In genomic region chr1:165235777-165236285, GRCh38 we compare ENCODE assay signal across 1 cellular context.
TF ChIP-seq lines count a peak whose summit lies in the region.

No MANE protein-coding gene starts in this region.

TF ChIP-seq in HEK293, 187 proteins besides CTCF, POLR2A, EP300 and RAD21 (continued from another document and continues in another):
- TF ChIP-seq ZFHX2 (tag by site-specific recombination; conservative IDR thresholded peaks at IDR 0.05), result 0 out of 2 replicates have a peak, but pooled peaks have one; percentile 12
- no peak for TF ChIP-seq TRIM28 (IDR thresholded peaks at IDR 0.05; ENCODE audit: borderline replicate concordance, low read length)
- TF ChIP-seq ZNF302 (tag by site-specific recombination; IDR thresholded peaks at IDR 0.05; ENCODE audit: low read depth), result no peak
- no peak for TF ChIP-seq ZBTB44 (tag by site-specific recombination; IDR thresholded peaks at IDR 0.05)
- TF ChIP-seq ZNF362 (tag by site-specific recombination; IDR thresholded peaks at IDR 0.05), result no peak
- no peak for TF ChIP-seq ZNF654 (tag by site-specific recombination; IDR thresholded peaks at IDR 0.05; ENCODE audit: low read depth)
- TF ChIP-seq ZNF623 (tag by site-specific recombination; IDR thresholded peaks at IDR 0.05), result no peak
- no peak for TF ChIP-seq ZNF239 (tag by site-specific recombination; IDR thresholded peaks at IDR 0.05)
- TF ChIP-seq PATZ1 (tag by site-specific recombination; IDR thresholded peaks at IDR 0.05), result peak; percentile 60
- no peak for TF ChIP-seq ELK4 (IDR thresholded peaks at IDR 0.05; ENCODE audit: borderline replicate concordance, low read depth, low read length)
- no peak for TF ChIP-seq ZNF214 (tag by site-specific recombination; IDR thresholded peaks at IDR 0.05; ENCODE audit: borderline replicate concordance)
- no peak for TF ChIP-seq ZNF645 (tag by site-specific recombination; IDR thresholded peaks at IDR 0.05)
- TF ChIP-seq ZNF610 (tag by site-specific recombination; IDR thresholded peaks at IDR 0.05; ENCODE audit: borderline replicate concordance), result no peak
- peak; percentile 84 for TF ChIP-seq GLIS1 (tag by site-specific recombination; IDR thresholded peaks at IDR 0.05)
- peak; percentile 74; the same call in 1 of the 2 replicates for TF ChIP-seq ZNF777 (tag by site-specific recombination; IDR thresholded peaks at IDR 0.05; ENCODE audit: borderline replicate concordance)
- TF ChIP-seq ZNF677 (tag by site-specific recombination; IDR thresholded peaks at IDR 0.05), result no peak
- no peak for TF ChIP-seq ZXDB (tag by site-specific recombination; IDR thresholded peaks at IDR 0.05)
- TF ChIP-seq KLF17 (tag by site-specific recombination; IDR thresholded peaks at IDR 0.05), result no peak
- TF ChIP-seq REPIN1 (tag by site-specific recombination; IDR thresholded peaks at IDR 0.05; ENCODE audit: low read depth), result no peak
- no peak for TF ChIP-seq ZNF843 (tag by site-specific recombination; IDR thresholded peaks at IDR 0.05)
- no peak for TF ChIP-seq ZNF18 (tag by site-specific recombination; IDR thresholded peaks at IDR 0.05)
- TF ChIP-seq ZNF549 (tag by site-specific recombination; IDR thresholded peaks at IDR 0.05), result no peak
- TF ChIP-seq OVOL3 (tag by site-specific recombination; IDR thresholded peaks at IDR 0.05), result no peak
- no peak for TF ChIP-seq ZNF76 (tag by site-specific recombination; IDR thresholded peaks at IDR 0.05; ENCODE audit: borderline replicate concordance, low read depth)
- TF ChIP-seq YY1 (tag by site-specific recombination; IDR thresholded peaks at IDR 0.05), result no peak; the same call in 1 of the 2 replicates
- TF ChIP-seq ZBTB20 (tag by site-specific recombination; IDR thresholded peaks at IDR 0.05), result peak; percentile 22; the same call in 1 of the 2 replicates
- TF ChIP-seq ZNF664 (tag by site-specific recombination; IDR thresholded peaks at IDR 0.05), result no peak
- no peak for TF ChIP-seq ZFP37 (tag by site-specific recombination; IDR thresholded peaks at IDR 0.05)
- peak; percentile 86 for TF ChIP-seq ZIC2 (tag by site-specific recombination; IDR thresholded peaks at IDR 0.05)
- peak; percentile 32; the same call in 1 of the 2 replicates for TF ChIP-seq GLIS2 (tag by site-specific recombination; IDR thresholded peaks at IDR 0.05)
- no peak for TF ChIP-seq HOXA7 (CRISPR knock-in tag; IDR thresholded peaks at IDR 0.05; ENCODE audit: borderline replicate concordance)
- peak; percentile 53 for TF ChIP-seq ZBTB26 (tag by site-specific recombination; optimal IDR thresholded peaks at IDR 0.05)
- peak; percentile 10; the same call in 1 of the 2 replicates for TF ChIP-seq ZBTB8A (tag by site-specific recombination; IDR thresholded peaks at IDR 0.05)
- no peak for TF ChIP-seq ZNF114 (tag by site-specific recombination; IDR thresholded peaks at IDR 0.05)
- TF ChIP-seq SCRT2 (tag by site-specific recombination; IDR thresholded peaks at IDR 0.05), result peak; percentile 30; the same call in 1 of the 2 replicates
- no peak for TF ChIP-seq ZNF571 (tag by site-specific recombination; IDR thresholded peaks at IDR 0.05)
- TF ChIP-seq PRDM2 (tag by site-specific recombination; IDR thresholded peaks at IDR 0.05; ENCODE audit: borderline replicate concordance), result no peak
- no peak for TF ChIP-seq ZNF560 (tag by site-specific recombination; IDR thresholded peaks at IDR 0.05; ENCODE audit: borderline replicate concordance)
- TF ChIP-seq ZNF394 (tag by site-specific recombination; IDR thresholded peaks at IDR 0.05; ENCODE audit: borderline replicate concordance), result peak; percentile 17; the same call in 1 of the 2 replicates
- no peak for TF ChIP-seq ZNF2 (tag by site-specific recombination; IDR thresholded peaks at IDR 0.05)
- TF ChIP-seq ZNF510 (tag by site-specific recombination; IDR thresholded peaks at IDR 0.05; ENCODE audit: insufficient replicate concordance), result no peak
- no peak for TF ChIP-seq AEBP2 (tag by site-specific recombination; IDR thresholded peaks at IDR 0.05; ENCODE audit: borderline replicate concordance)
